Comparison of ENCODE assay signal across 1 cellular context in the genomic region with DNA sequence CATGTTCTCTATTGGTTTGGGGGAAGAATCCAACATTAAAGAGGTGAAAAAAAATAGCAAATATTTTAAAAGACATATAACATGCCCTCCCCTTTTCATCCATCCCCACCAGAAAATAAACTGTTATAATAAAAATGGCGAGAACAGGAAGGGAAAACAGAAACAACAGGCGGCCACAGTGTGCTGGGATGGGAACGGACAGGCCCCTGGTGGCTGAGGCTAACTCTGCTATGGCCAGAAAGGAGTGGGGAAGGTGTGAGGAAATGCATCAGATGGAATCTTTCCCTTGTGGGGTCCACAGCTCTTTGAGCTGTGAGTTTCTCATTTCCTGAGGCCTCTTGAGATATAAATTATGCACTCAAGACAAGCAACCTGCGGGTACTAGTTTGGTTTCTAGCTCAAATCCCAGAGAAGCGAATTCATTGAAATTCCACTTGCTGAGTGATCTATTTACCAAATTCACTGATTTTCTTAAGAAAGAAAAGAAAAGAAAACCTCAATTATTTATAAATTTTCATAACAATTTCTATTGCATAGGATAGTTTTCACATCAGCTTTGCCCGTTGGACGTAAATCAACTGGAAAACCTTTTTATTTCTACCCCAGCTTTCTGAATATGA.
TF ChIP-seq lines count a peak whose summit lies in the region.

No MANE protein-coding gene starts in this region.

TF ChIP-seq in H1, 55 proteins besides CTCF, POLR2A, EP300 and RAD21:
- TF ChIP-seq BRCA1 (IDR thresholded peaks at IDR 0.05; ENCODE audit: low read depth, low read length), result no peak
- TF ChIP-seq KDM1A (IDR thresholded peaks at IDR 0.05; ENCODE audit: borderline replicate concordance, low read length), result no peak
- TF ChIP-seq, protein P1, sequence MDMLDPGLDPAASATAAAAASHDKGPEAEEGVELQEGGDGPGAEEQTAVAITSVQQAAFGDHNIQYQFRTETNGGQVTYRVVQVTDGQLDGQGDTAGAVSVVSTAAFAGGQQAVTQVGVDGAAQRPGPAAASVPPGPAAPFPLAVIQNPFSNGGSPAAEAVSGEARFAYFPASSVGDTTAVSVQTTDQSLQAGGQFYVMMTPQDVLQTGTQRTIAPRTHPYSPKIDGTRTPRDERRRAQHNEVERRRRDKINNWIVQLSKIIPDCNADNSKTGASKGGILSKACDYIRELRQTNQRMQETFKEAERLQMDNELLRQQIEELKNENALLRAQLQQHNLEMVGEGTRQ (IDR thresholded peaks at IDR 0.05; ENCODE audit: low read length), result no peak
- TF ChIP-seq CEBPB (IDR thresholded peaks at IDR 0.05; ENCODE audit: low read depth, low read length), result no peak
- no peak for TF ChIP-seq MAFK (IDR thresholded peaks at IDR 0.05; ENCODE audit: low read depth, low read length)
- no peak for TF ChIP-seq EZH2 (IDR thresholded peaks at IDR 0.05; ENCODE audit: low read depth, low read length, severe bottlenecking)
- TF ChIP-seq POU5F1 (IDR thresholded peaks at IDR 0.05; ENCODE audit: low read depth, low read length), result no peak
- TF ChIP-seq NRF1 (IDR thresholded peaks at IDR 0.05; ENCODE audit: low read depth, low read length), result no peak
- TF ChIP-seq HDAC6 (IDR thresholded peaks at IDR 0.05; ENCODE audit: low read depth, low read length), result no peak
- TF ChIP-seq SIX5 (IDR thresholded peaks at IDR 0.05; ENCODE audit: low read depth, low read length), result no peak
